ENCODE assay signal across 8 cellular contexts in genomic region chr6:167825059-167825758, GRCh38. TPM values are rescaled to one million over a fixed set of nuclear protein-coding genes. Genes with fewer than 3 reads are reported as not detected.
DNase-seq lines count a peak whose midpoint lies in the region; ATAC-seq, FAIRE-seq and TF ChIP-seq lines count a peak whose summit lies in the region.

No MANE protein-coding gene starts in this region.

- TF ChIP-seq POLR2A in heart left ventricle (IDR thresholded peaks at IDR 0.05) (no peak), K562 (conservative IDR thresholded peaks at IDR 0.05) (peak; percentile 52; the same call in 1 of the 2 replicates)

- CTCF ChIA-PET in K562 (lab: Yijun Ruan, JAX; ENCODE audit: low intra/inter-chr PET ratio) = no interaction called here

- peaks cover 0 to 26% (median 0%) of the 10 kb centered on the region in 9 donors for H3K27me3 ChIP-seq in heart left ventricle
- H3K27me3 ChIP-seq in K562 (ENCODE audit: control insufficient read depth in 2 of 2, insufficient read depth in 2 of 2, low read length in 2 of 2) = no peaks in the 10 kb centered on the region
- no peaks in the 10 kb centered on the region for H3K27me3 ChIP-seq in mesenchymal stem cell (ENCODE audit: control insufficient read depth in 1 of 2, insufficient read depth in 1 of 2, low read length in 2 of 2)
- H3K27me3 ChIP-seq in upper lobe of right lung = no peaks in the 10 kb centered on the region

- peak overlapping the region; percentile 8 for H4K8ac ChIP-seq in mesenchymal stem cell (ENCODE audit: low read length)

- TF ChIP-seq CTCF in heart left ventricle (IDR thresholded peaks at IDR 0.05) = no peak
- no peak for TF ChIP-seq CTCF in K562 (IDR thresholded peaks at IDR 0.05 in 2 of 3, conservative IDR thresholded peaks at IDR 0.05 in 1 of 3; ENCODE audit: insufficient read depth in 2 of 3, low read depth in 1 of 3, low read length in 3 of 3)
- no peak for TF ChIP-seq CTCF in upper lobe of right lung (IDR thresholded peaks at IDR 0.05)

- H4K91ac ChIP-seq in mesenchymal stem cell (ENCODE audit: low read length) = no peak overlapping the region

- intact Hi-C loops in heart left ventricle (cut with DNase I) (loop anchor here in 3 of 10 donors (5.0 to 10.0 kb wide), 3 partner anchors 72 to 340 kb away; no protein-coding TSS in a partner anchor), Right ventricle myocardium superior (cut with DNase I) (no loop called here), K562 (cut with micrococcal nuclease) (loop anchor here (5.0 kb wide), 1 partner anchor 58 kb away; no protein-coding TSS in a partner anchor), upper lobe of right lung (cut with DNase I) (no loop called here)

- H3K9me3 ChIP-seq in heart left ventricle (no peaks in the 10 kb centered on the region), K562 (replicated peaks; ENCODE audit: control insufficient read depth, insufficient read depth, low read depth, low read length) (no peaks in the 10 kb centered on the region), mesenchymal stem cell (ENCODE audit: control insufficient read depth, low read length) (no peaks in the 10 kb centered on the region), upper lobe of right lung (no peaks in the 10 kb centered on the region)

- H2BK12ac ChIP-seq in mesenchymal stem cell (ENCODE audit: low read length in 2 of 2) = no peak overlapping the region

- peaks cover 28% of the 10 kb centered on the region for H3K79me2 ChIP-seq in K562 (ENCODE audit: control insufficient read depth, insufficient read depth, low read length)

- no peak overlapping the region for H2BK5ac ChIP-seq in mesenchymal stem cell (ENCODE audit: low read depth, low read length, poor library complexity, severe bottlenecking)

- no peak overlapping the region for H3K4ac ChIP-seq in mesenchymal stem cell (ENCODE audit: low read depth in 1 of 2, low read length in 2 of 2)

- POLR2A ChIA-PET in K562 (lab: Yijun Ruan, JAX) = interaction anchor here (1.0 to 1.8 kb wide), 4 partner anchors 8 to 31 kb away, joined by 3 to 5 read pairs (median 4); no protein-coding TSS in a partner anchor

- BruUV-seq in K562 (replicated peaks; lab: Mats Ljungman, UMichigan) = TSS peak; percentile 65

- H3K9ac ChIP-seq in K562 (ENCODE audit: insufficient read depth in 1 of 2, low read depth in 2 of 2, low read length in 2 of 2) (peak overlapping the region; percentile 70 to 90), mesenchymal stem cell (ENCODE audit: low read length) (peak overlapping the region; percentile 79)

- H3K14ac ChIP-seq in mesenchymal stem cell (ENCODE audit: low read length in 2 of 2) = no peak overlapping the region

- peak; percentile 40; the same call in 1 of the 2 replicates for TF ChIP-seq EP300 in K562 (IDR thresholded peaks at IDR 0.05; ENCODE audit: low read length)

- ATAC-seq in heart left ventricle (no peak), Right ventricle myocardium superior (ENCODE audit: poor library complexity) (no peak), K562 (no peak), upper lobe of right lung (no peak), HG03342 (IDR thresholded peaks at IDR 0.05; ENCODE audit: unreplicated experiment) (no peak), GM21619 (IDR thresholded peaks at IDR 0.05; ENCODE audit: unreplicated experiment) (no peak)

- in situ Hi-C loops in K562 (cut with MboI) = no loop called here

- H4K20me1 ChIP-seq in K562 (replicated peaks; ENCODE audit: control insufficient read depth, insufficient read depth, low read length) = peaks cover 18% of the 10 kb centered on the region

- H3K4me1 ChIP-seq in heart left ventricle (peaks cover 0 to 37% (median 14%) of the 10 kb centered on the region in 12 donors), K562 (replicated peaks in 1 of 2; ENCODE audit: control insufficient read depth in 2 of 2, insufficient read depth in 2 of 2, low read length in 2 of 2) (peaks cover 18 to 21% of the 10 kb centered on the region in 2 experiments), mesenchymal stem cell (ENCODE audit: control insufficient read depth, insufficient read depth, low read depth, low read length) (peaks cover 10% of the 10 kb centered on the region), upper lobe of right lung (peaks cover 16% of the 10 kb centered on the region)

- no peaks in the 10 kb centered on the region for H3K36me3 ChIP-seq in heart left ventricle
- H3K36me3 ChIP-seq in K562 (ENCODE audit: control insufficient read depth, insufficient read depth, low read length) = no peaks in the 10 kb centered on the region
- peaks cover 0 to 3% of the 10 kb centered on the region in 2 experiments for H3K36me3 ChIP-seq in mesenchymal stem cell (ENCODE audit: control insufficient read depth in 1 of 2, insufficient read depth in 2 of 2, low read depth in 1 of 2, low read length in 2 of 2)
- H3K36me3 ChIP-seq in upper lobe of right lung = no peaks in the 10 kb centered on the region

- no peak overlapping the region for H2BK120ac ChIP-seq in mesenchymal stem cell (ENCODE audit: low read depth, low read length)

- H2AFZ ChIP-seq in K562 (ENCODE audit: low read depth, low read length) = peak overlapping the region; percentile 99
- no peak overlapping the region for H2AFZ ChIP-seq in mesenchymal stem cell (ENCODE audit: low read depth, low read length)

- DNase-seq in heart left ventricle = no peak
- DNase-seq in Right ventricle myocardium superior = no peak
- peak in 2 of 4 experiments; percentile 55 to 70 for DNase-seq in K562 (ENCODE audit: extremely low read depth in 1 of 4, low spot score in 3 of 4)
- DNase-seq in mesenchymal stem cell = no peak
- no peak for DNase-seq in upper lobe of right lung
- DNase-seq in NCI-H2107 (lab: John Stamatoyannopoulos, UW) = no peak

- WGBS in heart left ventricle, 4 donors = 24 to 42% (median 34%) methylated on average over 29 of the region's 29 CpGs
- 2% methylated on average over 29 of the region's 29 CpGs for WGBS in K562 (ENCODE audit: insufficient coverage, low coverage, missing lambda C conversion rate)
- WGBS in mesenchymal stem cell = 16% methylated on average over 28 of the region's 29 CpGs

- no peak overlapping the region for H2BK15ac ChIP-seq in mesenchymal stem cell (ENCODE audit: low read depth, poor library complexity, severe bottlenecking)

- H3K23ac ChIP-seq in mesenchymal stem cell (ENCODE audit: low read length in 2 of 2) = no peak overlapping the region

- H3K79me1 ChIP-seq in mesenchymal stem cell (replicated peaks; ENCODE audit: low read length, poor library complexity, severe bottlenecking) = peaks cover 2% of the 10 kb centered on the region

- H3K4me2 ChIP-seq in K562 (ENCODE audit: insufficient read depth, low read length) (peak overlapping the region; percentile 95), mesenchymal stem cell (ENCODE audit: low read length, poor library complexity, severe bottlenecking) (peak overlapping the region; percentile 97)

- H3K18ac ChIP-seq in mesenchymal stem cell (ENCODE audit: low read depth in 1 of 2, low read length in 2 of 2) = peak overlapping the region; percentile 8 to 18

- H3K4me3 ChIP-seq in heart left ventricle (peak overlapping the region; percentile 54 to 90 (median 76)), K562 (peak overlapping the region; percentile 85), mesenchymal stem cell (ENCODE audit: insufficient read depth in 1 of 2, low read depth in 1 of 2, low read length in 2 of 2) (peak overlapping the region; percentile 80 to 92), upper lobe of right lung (peak overlapping the region; percentile 69)

- H2AK5ac ChIP-seq in mesenchymal stem cell (ENCODE audit: low read length, severe bottlenecking) = no peak overlapping the region

- FAIRE-seq in K562 (lab: Jason Lieb, UNC) = peak; percentile 74

- no peak for TF ChIP-seq RAD21 in K562 (CRISPR knock-in tag; conservative IDR thresholded peaks at IDR 0.05 in 1 of 2, IDR thresholded peaks at IDR 0.05 in 1 of 2)

- peak overlapping the region in 5 of 12 donors; percentile 11 to 75 (median 54) for H3K27ac ChIP-seq in heart left ventricle
- peak overlapping the region; percentile 56 for H3K27ac ChIP-seq in K562 (ENCODE audit: extremely low read depth, low read depth, low read length)
- H3K27ac ChIP-seq in mesenchymal stem cell (ENCODE audit: low read length, poor library complexity, severe bottlenecking) = no peak overlapping the region
- H3K27ac ChIP-seq in upper lobe of right lung = peak overlapping the region; percentile 37

- no peaks in the 10 kb centered on the region for H3K9me1 ChIP-seq in K562 (ENCODE audit: control insufficient read depth, insufficient read depth, low read length)

TF ChIP-seq in K562, 482 proteins besides CTCF, POLR2A, EP300 and RAD21 (continues in another document):
- TF ChIP-seq ZNF316 (IDR thresholded peaks at IDR 0.05) = no peak
- TF ChIP-seq TBL1XR1 (IDR thresholded peaks at IDR 0.05; ENCODE audit: low read length in 2 of 2) = peak in 1 of 2 experiments; percentile 53; a peak in 2 of 4 replicates
- no peak for TF ChIP-seq NR4A1 (CRISPR knock-in tag; IDR thresholded peaks at IDR 0.05)
- no peak for TF ChIP-seq NR4A1 (tag; IDR thresholded peaks at IDR 0.05)

RNA-seq across cellular contexts. Expression of gene AFDN, which starts 1.5 kb away (rescaled TPM):
- total RNA-seq in heart left ventricle (100 to 1,000 TPM in 1 of 9 donors, 10 to 100 TPM in 8; 38.0 to 100 (median 51.8) TPM), Right ventricle myocardium superior (49.1 TPM), K562 (2014; rRNA removed) (91.9 and 117 TPM in 2 replicates), K562 (2014; rRNA removed; fragmentation: Illumina TruSeq; extraction: Trizol) (114 and 135 TPM in 2 replicates), K562 (2015; rRNA removed; fragmentation: Illumina TruSeq; extraction: Trizol) (111 and 112 TPM in 2 replicates), K562 (2021) (106 and 129 TPM in 2 replicates), upper lobe of right lung (179 TPM)
- polyA plus RNA-seq in heart left ventricle (10 to 100 TPM; 27.6 to 31.5 TPM), K562 (2011; rRNA removed) (95.7 and 96.7 TPM in 2 replicates), K562 (2014; fragmentation: Illumina TruSeq; extraction: Trizol) (95.0 and 105 TPM in 2 replicates), K562 (2014; fragmentation: Nextera tagmentation; extraction: Ambion mirVana) (1 to 10 TPM; 7.2 to 9.7 TPM), K562 (2014; rRNA removed) (78.9 and 96.4 TPM in 2 replicates)
- 294 and 779 TPM in 2 replicates for total RNA-seq in K562 (2011; cell fraction: chromatin; rRNA removed; ENCODE audit: low replicate concordance)
- 128 and 193 TPM in 2 replicates for total RNA-seq in K562 (2011; cell fraction: nucleolus; rRNA removed)
- 330 and 387 TPM in 2 replicates for total RNA-seq in K562 (2011; cell fraction: nucleoplasm; rRNA removed)
- polyA plus RNA-seq in K562 (2011; cell fraction: cytosol; rRNA removed) = 29.3 and 38.3 TPM in 2 replicates
- 374 and 388 TPM in 2 replicates for polyA plus RNA-seq in K562 (2011; cell fraction: nucleus; rRNA removed)
- polyA plus RNA-seq in K562 (2012) = 62.0 and 64.2 TPM in 2 replicates
- polyA minus RNA-seq in K562 (2011; rRNA and poly(A)+ RNA removed) = 183 and 194 TPM in 2 replicates
- polyA minus RNA-seq in K562 (2011; cell fraction: cytosol; rRNA and poly(A)+ RNA removed) = 78.4 and 100 TPM in 2 replicates
- polyA minus RNA-seq in K562 (2011; cell fraction: nucleus; rRNA and poly(A)+ RNA removed) = 234 and 345 TPM in 2 replicates
- 47.4 TPM for polyA plus RNA-seq in mesenchymal stem cell (2013, experiment 1 of 2)
- polyA plus RNA-seq in mesenchymal stem cell (2013, experiment 2 of 2) = 42.9 TPM
